ENCODE assay signal across 9 cellular contexts in the genomic region with DNA sequence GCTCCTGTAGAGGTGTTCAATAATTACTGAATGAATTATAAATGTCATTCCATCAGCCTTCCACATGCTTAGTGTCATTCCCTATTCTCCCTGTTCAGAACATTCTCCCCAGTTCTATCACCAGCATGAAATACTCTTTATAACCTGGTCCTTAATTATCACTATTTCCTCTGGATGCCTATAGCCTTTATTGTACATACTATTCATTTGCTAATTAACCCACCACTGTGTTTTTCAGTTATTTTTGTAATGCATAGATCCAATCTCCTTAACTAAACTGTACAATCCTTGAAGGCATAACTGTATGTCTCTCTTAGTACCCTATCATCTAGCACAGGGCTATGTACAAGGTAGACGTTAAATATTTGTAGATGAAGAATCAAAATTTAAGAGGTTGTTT. TPM values are rescaled to one million over a fixed set of nuclear protein-coding genes. Genes with fewer than 3 reads are reported as not detected.
A peak's percentile ranks its signal among the peaks of the same experiment; 100 is the strongest.
DNase-seq lines count a peak whose midpoint lies in the region; ATAC-seq and TF ChIP-seq lines count a peak whose summit lies in the region.
"Had no signal": no experiment of that assay in that cellular context is flagged by ENCODE, and none has a peak within 500 bp of the region (broad histone marks: within the 10 kb centered on the region; RNA-seq: fewer than 3 reads in every experiment).

No MANE protein-coding gene starts in this region.

- peaks cover 6% of the 10 kb centered on the region for H3K4me1 ChIP-seq in cardiac muscle cell (ENCODE audit: low read depth)
- no peaks in the 10 kb centered on the region for H3K4me1 ChIP-seq in hepatocyte (ENCODE audit: insufficient read depth)

- no peak overlapping the region for H3K27ac ChIP-seq in cardiac muscle cell
- H3K27ac ChIP-seq in hepatocyte, result no peak overlapping the region

- DNase-seq in cardiac muscle cell (ENCODE audit: low read depth in 1 of 2, low spot score in 1 of 2), result no peak
- no peak for DNase-seq in Right ventricle myocardium superior
- no peak for DNase-seq in T-helper 17 cell
- no peak for DNase-seq in hepatocyte (ENCODE audit: low spot score)
- no peak for DNase-seq in stimulated activated naive B cell treated with anti-CD40 and anti-IgM and Interleukin-4, amounts not matched to agents 10 μg/mL and 1 μg/mL and 100 μg/mL, for 72 hours
- no peak for DNase-seq in NCI-H2029 treated with DMSO at 0.1 percent for 48 hours (lab: John Stamatoyannopoulos, UW)
- no peak for DNase-seq in lower leg skin (ENCODE audit: low spot score in 2 of 2)
- DNase-seq: NCI-H2107 had no signal

- peak overlapping the region; percentile 68 for H3K4me2 ChIP-seq in hepatocyte

- H3K9me3 Mint-ChIP-seq in stimulated activated naive B cell treated with anti-CD40 and anti-IgM and Interleukin-4, amounts not matched to agents 10 μg/mL and 1 μg/mL and 100 μg/mL, for 72 hours, result no peaks in the 10 kb centered on the region

- TF ChIP-seq CTCF in cardiac muscle cell (IDR thresholded peaks at IDR 0.05; ENCODE audit: low read depth, low read length) (no peak), hepatocyte (IDR thresholded peaks at IDR 0.05; ENCODE audit: poor library complexity) (no peak), lower leg skin (IDR thresholded peaks at IDR 0.05) (no peak)

- H2AFZ ChIP-seq in hepatocyte, result no peak overlapping the region

- H3K4me3 ChIP-seq in cardiac muscle cell (peak overlapping the region; percentile 44), hepatocyte (no peak overlapping the region), lower leg skin (ENCODE audit: low read depth, poor library complexity, severe bottlenecking) (no peak overlapping the region)

- H3K27me3 Mint-ChIP-seq in T-helper 17 cell, result no peaks in the 10 kb centered on the region
- H3K27me3 Mint-ChIP-seq in stimulated activated naive B cell treated with anti-CD40 and anti-IgM and Interleukin-4, amounts not matched to agents 10 μg/mL and 1 μg/mL and 100 μg/mL, for 72 hours, result no peaks in the 10 kb centered on the region

- H3K27me3 ChIP-seq in cardiac muscle cell (no peaks in the 10 kb centered on the region), hepatocyte (no peaks in the 10 kb centered on the region)

- H3K36me3 ChIP-seq in cardiac muscle cell, result no peaks in the 10 kb centered on the region
- no peaks in the 10 kb centered on the region for H3K36me3 ChIP-seq in hepatocyte (replicated peaks; ENCODE audit: insufficient read depth, low read depth)

- TF ChIP-seq POLR2A in lower leg skin (IDR thresholded peaks at IDR 0.05), result no peak

- no peaks in the 10 kb centered on the region for H3K9me2 ChIP-seq in hepatocyte (replicated peaks; ENCODE audit: insufficient read depth)

- peaks cover 29% of the 10 kb centered on the region for H3K79me2 ChIP-seq in hepatocyte

- H3K4me1 Mint-ChIP-seq in T-helper 17 cell, result peaks cover 26% of the 10 kb centered on the region
- peaks cover 4 to 46% of the 10 kb centered on the region in 2 donors for H3K4me1 Mint-ChIP-seq in stimulated activated naive B cell treated with anti-CD40 and anti-IgM and Interleukin-4, amounts not matched to agents 10 μg/mL and 1 μg/mL and 100 μg/mL, for 72 hours

- H3K9me3 ChIP-seq in cardiac muscle cell (ENCODE audit: low read depth) (no peaks in the 10 kb centered on the region), T-helper 17 cell (ENCODE audit: control insufficient read depth, low read length, poor library complexity, severe bottlenecking) (no peaks in the 10 kb centered on the region), hepatocyte (ENCODE audit: low read depth) (no peaks in the 10 kb centered on the region)

- no peaks in the 10 kb centered on the region for H4K20me1 ChIP-seq in hepatocyte (ENCODE audit: insufficient read depth, poor library complexity, severe bottlenecking)

- peak overlapping the region; percentile 100 for H3K27ac Mint-ChIP-seq in T-helper 17 cell
- no peak overlapping the region for H3K27ac Mint-ChIP-seq in stimulated activated naive B cell treated with anti-CD40 and anti-IgM and Interleukin-4, amounts not matched to agents 10 μg/mL and 1 μg/mL and 100 μg/mL, for 72 hours

- H3K36me3 Mint-ChIP-seq in T-helper 17 cell (ENCODE audit: low read depth), result peaks cover 4% of the 10 kb centered on the region
- peaks cover 0 to 6% of the 10 kb centered on the region in 2 donors for H3K36me3 Mint-ChIP-seq in stimulated activated naive B cell treated with anti-CD40 and anti-IgM and Interleukin-4, amounts not matched to agents 10 μg/mL and 1 μg/mL and 100 μg/mL, for 72 hours

- intact Hi-C loops in Right ventricle myocardium superior (cut with DNase I) (no loop called here), lower leg skin (cut with DNase I; ENCODE audit: low total_unique reads) (no loop called here)

- H3K4me3 Mint-ChIP-seq in T-helper 17 cell, result peak overlapping the region; percentile 99
- H3K4me3 Mint-ChIP-seq in stimulated activated naive B cell treated with anti-CD40 and anti-IgM and Interleukin-4, amounts not matched to agents 10 μg/mL and 1 μg/mL and 100 μg/mL, for 72 hours, result peak overlapping the region; percentile 22 to 37

- WGBS in hepatocyte (ENCODE audit: low lambda C conversion rate, missing lambda C conversion rate), result 53% methylated on average over 1 of the region's 1 CpG
- WGBS in lower leg skin, 2 donors, result 57 to 74% methylated on average over 1 of the region's 1 CpG

- no peak for ATAC-seq in Right ventricle myocardium superior (ENCODE audit: poor library complexity)
- ATAC-seq in T-helper 17 cell, result no peak
- ATAC-seq in stimulated activated naive B cell treated with anti-CD40 and anti-IgM and Interleukin-4, amounts not matched to agents 10 μg/mL and 1 μg/mL and 100 μg/mL, for 72 hours (replicated peaks), result no peak
- ATAC-seq in HG03432 (IDR thresholded peaks at IDR 0.05; ENCODE audit: unreplicated experiment), result no peak

RNA-seq across cellular contexts. Expression of gene ABCB7, which starts 1.2 kb away (rescaled TPM):
- total RNA-seq in cardiac muscle cell (56.6 and 61.3 TPM in 2 replicates), Right ventricle myocardium superior (35.9 TPM), T-helper 17 cell (10 to 100 TPM; 16.7 to 18.9 TPM), hepatocyte (42.2 and 51.6 TPM in 2 replicates), lower leg skin (10 to 100 TPM; 24.0 to 55.8 (median 46.3) TPM)
- polyA plus RNA-seq in cardiac muscle cell (12.0 and 19.5 TPM in 2 replicates), hepatocyte (11.2 and 12.4 TPM in 2 replicates)
